25 cellular contexts compared by ENCODE assay signal in the genomic region with DNA sequence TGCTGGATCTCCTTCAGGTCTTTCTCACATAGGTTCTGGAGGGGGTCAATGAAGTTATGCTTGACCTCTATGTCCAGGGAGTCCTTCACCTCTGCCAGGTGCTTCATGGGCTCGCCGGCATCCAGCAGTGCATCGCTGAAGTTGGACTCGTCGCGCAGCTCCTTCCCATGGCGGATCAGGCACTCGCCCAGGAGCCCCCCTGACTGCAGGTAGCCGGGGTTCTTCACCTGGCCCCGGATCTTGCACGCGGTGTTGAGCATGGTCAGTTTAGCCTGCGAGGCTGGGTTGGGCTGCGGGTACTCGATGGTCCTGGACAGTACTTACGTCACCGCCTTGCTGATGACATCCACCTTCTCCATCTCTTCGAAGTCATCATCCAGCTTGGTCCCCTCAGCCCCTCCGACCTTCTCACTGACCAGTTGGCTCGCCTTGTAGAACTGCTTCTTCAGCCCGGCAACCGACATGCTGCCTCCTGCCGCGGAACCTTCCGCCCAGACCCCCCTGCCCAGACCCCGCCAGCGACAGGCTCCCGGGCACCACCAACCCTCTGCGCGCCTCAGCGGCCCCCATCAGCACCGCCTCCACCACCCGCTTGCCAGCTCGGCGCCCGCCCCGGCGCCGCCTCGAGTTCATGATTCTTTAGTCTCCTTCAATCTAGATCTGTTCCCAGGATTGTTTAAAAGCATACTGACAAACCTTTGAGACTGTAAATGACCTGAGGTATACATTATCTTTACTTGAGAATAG.
"Had no signal": no experiment of that assay in that cellular context is flagged by ENCODE, and none has a peak within 500 bp of the region (broad histone marks: within the 10 kb centered on the region; RNA-seq: fewer than 3 reads in every experiment).

No MANE protein-coding gene starts in this region.

- H3K4me3 Mint-ChIP-seq: dendritic cell treated with granulocyte-macrophage colony-stimulating factor and Interleukin-4, amounts not matched to agents 40 ng/mL and 50 ng/mL, for 4 days; effector memory CD8-positive, alpha-beta T cell; endodermal cell; memory B cell; mesothelial cell of epicardium had no signal

- ATAC-seq: effector memory CD8-positive, alpha-beta T cell; esophagus mucosa; gastrocnemius medialis; left lung; mucosa of descending colon had no signal

- H3K4me3 ChIP-seq: colonic mucosa, esophagus squamous epithelium, gastrocnemius medialis, heart right ventricle, left lung, lower lobe of right lung, mucosa of descending colon had no signal

- H3K4me1 ChIP-seq: colonic mucosa, esophagus squamous epithelium, left lung, lower lobe of right lung had no signal

- H3K9me3 Mint-ChIP-seq: dendritic cell treated with granulocyte-macrophage colony-stimulating factor and Interleukin-4, amounts not matched to agents 40 ng/mL and 50 ng/mL, for 4 days; effector memory CD8-positive, alpha-beta T cell; endodermal cell; memory B cell; mesothelial cell of epicardium had no signal

- H3K27ac ChIP-seq: colonic mucosa, epithelial cell of prostate, esophagus squamous epithelium, gastrocnemius medialis, heart right ventricle, left lung, lower lobe of right lung had no signal

- H3K27me3 Mint-ChIP-seq: dendritic cell treated with granulocyte-macrophage colony-stimulating factor and Interleukin-4, amounts not matched to agents 40 ng/mL and 50 ng/mL, for 4 days; effector memory CD8-positive, alpha-beta T cell; memory B cell had no signal

- H3K4me1 Mint-ChIP-seq: endodermal cell, memory B cell had no signal

- DNase-seq: colonic mucosa; cortex of kidney; effector CD8-positive, alpha-beta T cell; effector memory CD8-positive, alpha-beta T cell; endodermal cell; erythroblast; esophagus squamous epithelium; foreskin fibroblast; foreskin melanocyte; gastrocnemius medialis; glutamatergic neuron; head of caudate nucleus; heart right ventricle; hippocampal formation; left cardiac atrium; left ventricle myocardium superior; lower lobe of right lung; mammary epithelial cell; mucosa of descending colon had no signal

- H3K27ac Mint-ChIP-seq: dendritic cell treated with granulocyte-macrophage colony-stimulating factor and Interleukin-4, amounts not matched to agents 40 ng/mL and 50 ng/mL, for 4 days; endodermal cell; memory B cell; mesothelial cell of epicardium had no signal

- H3K27me3 ChIP-seq: colonic mucosa, esophagus squamous epithelium, gastrocnemius medialis, heart right ventricle, left lung had no signal

- H3K36me3 ChIP-seq: colonic mucosa had no signal

- H3K9me3 ChIP-seq: colonic mucosa, esophagus squamous epithelium, gastrocnemius medialis, heart right ventricle, left lung, lower lobe of right lung, mucosa of descending colon had no signal
